Comparison of ENCODE assay signal across 33 cellular contexts in the genomic region with DNA sequence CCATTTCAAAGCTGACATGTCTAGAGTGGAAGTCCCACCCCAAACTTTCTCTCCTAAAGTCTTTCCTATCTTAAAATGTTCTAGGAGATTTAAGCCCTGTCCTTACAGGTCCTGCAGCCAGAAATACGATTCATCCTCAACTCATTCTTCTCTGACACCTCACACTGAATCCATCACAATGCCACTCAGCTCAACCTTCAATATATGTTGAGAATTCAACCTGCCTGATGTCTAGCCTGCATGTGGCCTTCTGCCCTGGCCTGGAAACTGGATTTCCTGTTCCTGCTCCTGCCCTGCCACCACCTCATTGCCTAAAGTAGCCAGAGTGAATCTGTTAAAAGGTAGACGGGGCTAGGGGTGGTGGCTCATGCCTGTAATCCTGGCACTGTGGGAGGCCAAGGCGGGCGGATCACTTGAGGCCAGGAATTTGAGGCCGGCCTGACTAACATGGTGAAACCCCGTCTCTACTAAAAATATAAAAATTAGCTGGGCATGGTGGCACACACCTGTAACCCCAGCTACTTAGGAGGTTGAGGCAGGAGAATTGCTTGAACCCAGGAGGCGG.
"Had no signal": no experiment of that assay in that cellular context is flagged by ENCODE, and none has a peak within 500 bp of the region (broad histone marks: within the 10 kb centered on the region; RNA-seq: fewer than 3 reads in every experiment).

No MANE protein-coding gene starts in this region.

- H3K9me3 ChIP-seq: MG63, SJSA1, SK-N-SH had no signal

- DNase-seq: Kasumi-1, MG63, NCI-H1048, NCI-H1092 treated with DMSO at 0.1 percent for 48 hours, NCI-H1105 treated with DMSO at 0.1 percent for 48 hours, NCI-H1417, NCI-H1436, NCI-H146, NCI-H1694, NCI-H187, NCI-H1930, NCI-H2029 treated with DMSO at 0.1 percent for 48 hours, NCI-H2081 treated with DMSO at 0.1 percent for 48 hours, NCI-H2107, NCI-H2171, NCI-H226, NCI-H446 treated with DMSO at 0.1 percent for 48 hours, NCI-H510A, NCI-H524, NCI-H526, NCI-H69, NCI-H748 treated with DMSO at 0.1 percent for 48 hours, NCI-H82, PC-9, Right ventricle myocardium superior, SHP77 treated with DMSO at 0.1 percent for 48 hours, SK-N-SH, SW 1271 had no signal

- ATAC-seq: Panc1 had no signal

- H3K27me3 ChIP-seq: MG63, SJSA1 had no signal

- H3K36me3 ChIP-seq: MG63, SJSA1 had no signal

- FAIRE-seq: RCC 7860 had no signal

- H3K4me3 ChIP-seq: MG63, PC-9, SJSA1 had no signal

- H3K4me1 ChIP-seq: SJSA1 had no signal

- H3K27ac ChIP-seq: KMS-11, PC-9, RWPE1, SJSA1 had no signal
